In genomic region chr1:40783001-40783905, GRCh38 we compare ENCODE assay signal across 1 cellular context.
TF ChIP-seq lines count a peak whose summit lies in the region.

TSS of gene KCNQ4 (plus strand) at chr1:40783787. CDS start at chr1:40784094, 307 bp downstream.

TF ChIP-seq in K562, 482 proteins besides CTCF, POLR2A, EP300 and RAD21 (continued from another document):
- TF ChIP-seq ZNF592 (IDR thresholded peaks at IDR 0.05) (peak; percentile 58), ARID2 (IDR thresholded peaks at IDR 0.05) (0 out of 2 replicates have a peak, but pooled peaks have one; percentile 40), THRB (CRISPR knock-in tag; conservative IDR thresholded peaks at IDR 0.05) (0 out of 2 replicates have a peak, but pooled peaks have one; percentile 36), RB1 (IDR thresholded peaks at IDR 0.05; ENCODE audit: low read depth) (peak; percentile 73), POLR2B (IDR thresholded peaks at IDR 0.05; ENCODE audit: low read depth, partially characterized antibody) (no peak), FOXJ2 (tag; IDR thresholded peaks at IDR 0.05) (no peak), E2F6 (IDR thresholded peaks at IDR 0.05; ENCODE audit: borderline replicate concordance in 1 of 2, extremely low read depth in 1 of 2, insufficient read depth in 1 of 2, insufficient read length in 1 of 2, low read depth in 1 of 2, low read length in 1 of 2, poor library complexity in 1 of 2, severe bottlenecking in 1 of 2) (peak; percentile 94 to 97), ZNF384 (IDR thresholded peaks at IDR 0.05; ENCODE audit: low read depth, low read length) (no peak), ZNF780A (CRISPR knock-in tag; IDR thresholded peaks at IDR 0.05) (no peak)
